Comparison of ENCODE assay signal across 9 cellular contexts in the genomic region with DNA sequence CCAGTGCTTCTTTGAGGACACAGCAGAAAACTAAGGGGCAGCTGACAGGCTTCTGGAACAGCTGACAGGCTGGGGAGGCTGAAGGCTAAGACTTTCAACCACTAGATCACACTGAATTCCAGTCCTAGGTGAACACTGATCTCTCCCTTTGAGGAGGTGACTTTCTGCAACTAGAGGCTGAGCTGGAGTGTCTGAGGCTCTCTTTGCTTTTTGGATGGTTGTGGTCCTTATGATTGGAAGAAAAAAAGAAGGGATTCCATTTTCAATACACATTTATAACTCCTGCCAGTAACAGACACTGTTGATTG. TPM values are rescaled to one million over a fixed set of nuclear protein-coding genes. Genes with fewer than 3 reads are reported as not detected.
DNase-seq lines count a peak whose midpoint lies in the region; ATAC-seq and TF ChIP-seq lines count a peak whose summit lies in the region.
"Had no signal": no experiment of that assay in that cellular context is flagged by ENCODE, and none has a peak within 500 bp of the region (broad histone marks: within the 10 kb centered on the region; RNA-seq: fewer than 3 reads in every experiment).

No MANE protein-coding gene starts in this region.

- H3K4me1 ChIP-seq in heart right ventricle (peaks cover 3 to 95% (median 48%) of the 10 kb centered on the region in 9 donors), muscle layer of duodenum (ENCODE audit: control insufficient read depth in 1 of 2, insufficient read depth in 2 of 2, low read length in 2 of 2) (peaks cover 32 to 35% of the 10 kb centered on the region in 2 donors), vagina (peaks cover 52% of the 10 kb centered on the region)

- H3K9me3 ChIP-seq in heart right ventricle (no peaks in the 10 kb centered on the region), muscle layer of duodenum (ENCODE audit: control insufficient read depth in 1 of 2, low read length in 2 of 2) (no peaks in the 10 kb centered on the region), vagina (no peaks in the 10 kb centered on the region)

- H3K27me3 ChIP-seq in heart right ventricle, result no peaks in the 10 kb centered on the region
- H3K27me3 ChIP-seq in muscle layer of duodenum (ENCODE audit: low read depth, low read length), result no peaks in the 10 kb centered on the region
- no peaks in the 10 kb centered on the region for H3K27me3 ChIP-seq in vagina

- peak in 2 of 8 donors; percentile 2 to 8 for ATAC-seq in heart right ventricle
- no peak for ATAC-seq in Right ventricle myocardium superior (ENCODE audit: poor library complexity)
- ATAC-seq in HG02642 (IDR thresholded peaks at IDR 0.05; ENCODE audit: poor library complexity, unreplicated experiment), result no peak

- H3K36me3 ChIP-seq in heart right ventricle (no peaks in the 10 kb centered on the region), muscle layer of duodenum (ENCODE audit: control insufficient read depth in 1 of 2, insufficient read depth in 2 of 2, low read length in 2 of 2) (peaks cover 0 to 5% of the 10 kb centered on the region in 2 donors), vagina (no peaks in the 10 kb centered on the region)

- intact Hi-C loops in heart right ventricle (cut with DNase I) (loop anchor here in 6 of 10 donors (5.0 to 10.0 kb wide), 7 partner anchors 36 to 141 kb away; no protein-coding TSS in a partner anchor), Right ventricle myocardium superior (cut with DNase I) (loop anchor here (5.0 to 10.0 kb wide), 2 partner anchors 58 to 74 kb away; no protein-coding TSS in a partner anchor), vagina (cut with DNase I) (loop anchor here (5.0 to 10.0 kb wide), 2 partner anchors 79 to 148 kb away; a partner anchor contains a TSS)

- H3K27ac ChIP-seq in heart right ventricle (peak overlapping the region; percentile 78 to 96 (median 94)), muscle layer of duodenum (ENCODE audit: low read length) (peak overlapping the region; percentile 98), vagina (peak overlapping the region; percentile 95)

- H3K4me3 ChIP-seq in heart right ventricle, result peak overlapping the region in 9 of 10 donors; percentile 60 to 78 (median 71)
- peak overlapping the region; percentile 67 for H3K4me3 ChIP-seq in choroid plexus epithelial cell (ENCODE audit: low read depth, low read length)
- peak overlapping the region; percentile 79 to 83 for H3K4me3 ChIP-seq in muscle layer of duodenum (ENCODE audit: low read depth in 1 of 2, low read length in 2 of 2)
- peak overlapping the region; percentile 55 to 79 for H3K4me3 ChIP-seq in vagina

- no peak for TF ChIP-seq POLR2A in vagina (IDR thresholded peaks at IDR 0.05)

- DNase-seq in heart right ventricle (no peak), Right ventricle myocardium superior (no peak), choroid plexus epithelial cell (ENCODE audit: low read depth) (no peak), vagina (ENCODE audit: extremely low spot score in 2 of 2) (no peak), mesenteric fat pad (ENCODE audit: low spot score) (no peak), NCI-H345 (lab: John Stamatoyannopoulos, UW) (no peak)
- DNase-seq: DND-41 had no signal

- TF ChIP-seq CTCF in heart right ventricle (IDR thresholded peaks at IDR 0.05), result no peak
- no peak for TF ChIP-seq CTCF in choroid plexus epithelial cell (conservative IDR thresholded peaks at IDR 0.05; ENCODE audit: low read depth, low read length)
- no peak for TF ChIP-seq CTCF in vagina (IDR thresholded peaks at IDR 0.05)

RNA-seq across cellular contexts. Expression of a gene that starts 1.4 kb away (rescaled TPM):
- total RNA-seq in heart right ventricle (10 to 100 TPM in 5 of 10 donors, 1 to 10 TPM in 5; 6.1 to 16.2 (median 10.0) TPM), Right ventricle myocardium superior (10.3 TPM), vagina (50.8 TPM), mesenteric fat pad (35.6 TPM)
- 1 to 10 TPM; 2.9 to 6.2 TPM for polyA plus RNA-seq in heart right ventricle
